ENCODE assay signal across 11 cellular contexts in the genomic region with DNA sequence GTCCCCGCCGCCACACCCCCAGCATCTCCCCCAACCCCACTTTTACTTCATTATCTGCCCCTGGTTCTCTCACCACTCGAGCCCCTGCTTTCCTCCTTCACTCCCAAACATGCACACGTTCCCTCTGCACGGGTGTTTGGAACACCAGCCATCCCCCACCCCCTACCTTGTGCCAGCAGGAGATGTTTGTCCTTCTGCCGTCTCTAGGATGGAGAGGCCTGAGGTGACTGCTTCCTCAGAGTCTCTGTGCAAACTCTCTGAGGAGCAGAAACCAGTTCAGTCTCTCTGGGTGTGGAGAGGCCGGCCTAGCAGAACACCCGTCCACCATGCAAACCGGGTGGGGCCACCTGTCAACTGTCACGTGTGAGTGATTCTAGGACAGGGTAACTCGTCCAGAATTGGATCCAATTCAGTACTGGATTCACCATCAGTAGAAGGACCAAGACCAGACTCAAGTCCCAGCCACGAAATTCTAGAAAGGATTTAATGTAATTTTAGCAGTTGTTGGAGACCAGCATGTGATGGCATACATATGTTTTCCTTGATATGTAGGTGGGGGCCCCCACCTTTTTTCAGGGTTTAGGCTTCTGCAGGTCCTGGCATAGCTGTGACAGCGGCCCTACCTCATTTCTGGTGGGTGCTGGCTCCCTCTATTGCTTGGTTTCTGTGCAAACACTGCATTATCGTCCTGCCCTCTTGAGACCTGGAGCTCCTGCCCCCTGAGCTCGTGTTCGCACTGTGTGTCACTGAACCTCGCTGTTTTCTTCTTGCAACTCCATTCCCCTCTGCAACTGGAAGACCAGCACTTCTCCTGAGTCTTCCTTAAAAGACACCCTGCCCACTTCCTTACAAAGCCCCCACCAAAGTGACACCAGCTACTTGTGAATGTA. TPM values are rescaled to one million over a fixed set of nuclear protein-coding genes. Genes with fewer than 3 reads are reported as not detected.
A peak's percentile ranks its signal among the peaks of the same experiment; 100 is the strongest.
DNase-seq lines count a peak whose midpoint lies in the region; ATAC-seq, FAIRE-seq and TF ChIP-seq lines count a peak whose summit lies in the region.
"Had no signal": no experiment of that assay in that cellular context is flagged by ENCODE, and none has a peak within 500 bp of the region (broad histone marks: within the 10 kb centered on the region; RNA-seq: fewer than 3 reads in every experiment).

Gene RAET1E (minus strand): TSS at position 259 of the 890 bp plus-strand sequence. CDS start 7,212 bp downstream, outside the sequence.

- H3K23me2 ChIP-seq in H1 (ENCODE audit: low read depth, low read length) = no peaks in the 10 kb centered on the region

- H2AK5ac ChIP-seq in H1 (ENCODE audit: low read depth, low read length) = no peak within 1 kb of the TSS

- peaks cover 14 to 31% (median 20%) of the 10 kb centered on the region in 4 donors for H3K4me1 Mint-ChIP-seq in CD4-positive, alpha-beta memory T cell

- no peak within 1 kb of the TSS for H2BK120ac ChIP-seq in H1 (replicated peaks; ENCODE audit: low read depth, low read length)

- H3K18ac ChIP-seq in H1 (ENCODE audit: extremely low read depth, low read length) = no peak within 1 kb of the TSS

- H2BK20ac ChIP-seq in H1 (ENCODE audit: low read length) = no peak within 1 kb of the TSS

- TF ChIP-seq CTCF in H1 (IDR thresholded peaks at IDR 0.05; ENCODE audit: control extremely low read depth in 1 of 3, insufficient read depth in 1 of 3, low read depth in 1 of 3, low read length in 3 of 3) = peak in 2 of 3 experiments; percentile 32 to 36; a peak in 2 of 4 replicates
- no peak for TF ChIP-seq CTCF in parathyroid adenoma (IDR thresholded peaks at IDR 0.05)

- DNase-seq in CD4-positive, alpha-beta memory T cell = no peak
- DNase-seq in OCI-M2 (lab: John Stamatoyannopoulos, UW; ENCODE audit: unreplicated experiment) (peak; percentile 9), H1 (ENCODE audit: low read depth in 1 of 2, low spot score in 2 of 2) (no peak), DMS153 (lab: John Stamatoyannopoulos, UW) (no peak), RPMI8226 (no peak)
- DNase-seq in activated CD4-positive, CD25-positive, alpha-beta regulatory T cell treated with anti-CD3 and anti-CD28 coated beads, Interleukin-2, amount 50 U/mL, for 72 hours = no peak
- DNase-seq: activated CD4-positive, alpha-beta T cell treated with anti-CD3 and anti-CD28 coated beads for 36 hours had no signal

- peak; percentile 54 to 55 for TF ChIP-seq RAD21 in H1 (IDR thresholded peaks at IDR 0.05 in 1 of 2, conservative IDR thresholded peaks at IDR 0.05 in 1 of 2; ENCODE audit: low read depth in 2 of 2, low read length in 2 of 2)

- intact Hi-C loops in CD4-positive, alpha-beta memory T cell (cut with micrococcal nuclease) = no loop called here

- no peak within 1 kb of the TSS for H4K8ac ChIP-seq in H1 (ENCODE audit: extremely low read depth, insufficient read depth, low read length)

- H3K79me1 ChIP-seq in H1 (ENCODE audit: low read depth, low read length) = no peaks in the 10 kb centered on the region

- no peak within 1 kb of the TSS for H2BK15ac ChIP-seq in H1 (ENCODE audit: low read length)

- ATAC-seq in HG03342 (IDR thresholded peaks at IDR 0.05; ENCODE audit: unreplicated experiment) = no peak
- ATAC-seq: activated CD4-positive, alpha-beta T cell treated with anti-CD3 and anti-CD28 coated beads for 36 hours had no signal

- FAIRE-seq in H1 (lab: Jason Lieb, UNC) = no peak
- FAIRE-seq: endometrium had no signal

- no peaks in the 10 kb centered on the region for H3K36me3 Mint-ChIP-seq in CD4-positive, alpha-beta memory T cell

- H3K27ac ChIP-seq in CD4-positive, alpha-beta memory T cell (ENCODE audit: low read depth, low read length) = no peak within 1 kb of the TSS
- H3K27ac ChIP-seq in H1 (ENCODE audit: low read depth, low read length) (no peak within 1 kb of the TSS), parathyroid adenoma (peak within 1 kb of the TSS; percentile 3)

- peak within 1 kb of the TSS in 2 of 7 donors; percentile 67 to 72 for H3K27ac Mint-ChIP-seq in CD4-positive, alpha-beta memory T cell
- H3K27ac Mint-ChIP-seq: activated CD4-positive, alpha-beta T cell treated with anti-CD3 and anti-CD28 coated beads for 36 hours had no signal

- H3K36me3 ChIP-seq in CD4-positive, alpha-beta memory T cell (ENCODE audit: insufficient read depth, low read length) = no peaks in the 10 kb centered on the region
- H3K36me3 ChIP-seq in H1 (ENCODE audit: control insufficient read depth in 2 of 4, insufficient read depth in 4 of 4, low read length in 3 of 4) (no peaks in the 10 kb centered on the region), parathyroid adenoma (ENCODE audit: control insufficient read depth, insufficient read depth, low read length) (no peaks in the 10 kb centered on the region)

- H2AFZ ChIP-seq in H1 (ENCODE audit: low read length) = no peak within 1 kb of the TSS
- H2AFZ ChIP-seq in parathyroid adenoma = no peak within 1 kb of the TSS

- WGBS in H1 (ENCODE audit: extremely low coverage in 1 of 2, insufficient coverage in 1 of 2, insufficient read length in 1 of 2, insufficient replicate concordance in 2 of 2, low coverage in 1 of 2, low lambda C conversion rate in 2 of 2, missing lambda C conversion rate in 1 of 2), 2 experiments = 87% methylated on average over 17 of the region's 17 CpGs; no CpG with 5 or more reads in 1 of the 2 experiments

- H2BK12ac ChIP-seq in H1 (ENCODE audit: low read depth, low read length) = no peak within 1 kb of the TSS

- no peak for TF ChIP-seq EP300 in H1 (IDR thresholded peaks at IDR 0.05; ENCODE audit: borderline replicate concordance in 1 of 2, low read depth in 2 of 2, low read length in 2 of 2)

- peak within 1 kb of the TSS in 7 of 8 donors; percentile 14 to 69 (median 58) for H3K4me3 Mint-ChIP-seq in CD4-positive, alpha-beta memory T cell
- H3K4me3 Mint-ChIP-seq: activated CD4-positive, alpha-beta T cell treated with anti-CD3 and anti-CD28 coated beads for 36 hours had no signal

- H2BK5ac ChIP-seq in H1 (ENCODE audit: low read depth, low read length) = no peak within 1 kb of the TSS

- no peaks in the 10 kb centered on the region for H3K9me3 ChIP-seq in CD4-positive, alpha-beta memory T cell (ENCODE audit: control insufficient read depth in 1 of 2, low read length in 2 of 2)
- no peaks in the 10 kb centered on the region for H3K9me3 ChIP-seq in H1 (ENCODE audit: insufficient read depth in 2 of 2, low read depth in 1 of 2, low read length in 1 of 2)
- H3K9me3 ChIP-seq in parathyroid adenoma (ENCODE audit: control insufficient read depth, low read length) = no peaks in the 10 kb centered on the region

- CTCF ChIA-PET in CD4-positive, alpha-beta memory T cell (lab: Charles Lee; ENCODE audit: partially characterized antibody) = no interaction called here
- CTCF ChIA-PET in H1 (lab: Charles Lee; ENCODE audit: partially characterized antibody) = interaction anchor here (0.5 to 3.1 kb wide), 9 partner anchors 19 to 72 kb away, joined by 3 to 13 read pairs (median 3); no protein-coding TSS in a partner anchor

- H3K9ac ChIP-seq in H1 (replicated peaks in 1 of 4; ENCODE audit: extremely low read depth in 1 of 4, low read depth in 3 of 4, low read length in 3 of 4) = no peak within 1 kb of the TSS
- no peak within 1 kb of the TSS for H3K9ac ChIP-seq in parathyroid adenoma

- POLR2A ChIA-PET in CD4-positive, alpha-beta memory T cell (lab: Charles Lee; ENCODE audit: partially characterized antibody) = no interaction called here
- POLR2A ChIA-PET in H1 (lab: Charles Lee; ENCODE audit: partially characterized antibody) = no interaction called here

- no peak within 1 kb of the TSS for H3K56ac ChIP-seq in H1 (replicated peaks; ENCODE audit: insufficient read length, low read depth, low read length)

- no peak within 1 kb of the TSS for H3K4me3 ChIP-seq in CD4-positive, alpha-beta memory T cell (ENCODE audit: low read length in 2 of 2)
- no peak within 1 kb of the TSS for H3K4me3 ChIP-seq in H1 (ENCODE audit: extremely low read depth in 1 of 4, insufficient read depth in 2 of 4, low read depth in 3 of 4, low read length in 4 of 4)
- H3K4me3 ChIP-seq in parathyroid adenoma (ENCODE audit: low read depth, low read length) = no peak within 1 kb of the TSS

- peaks cover 28% of the 10 kb centered on the region for H3K4me1 ChIP-seq in CD4-positive, alpha-beta memory T cell (ENCODE audit: insufficient read depth, low read length)
- H3K4me1 ChIP-seq in H1 (replicated peaks in 1 of 4; ENCODE audit: control insufficient read depth in 3 of 4, insufficient read depth in 4 of 4, low read length in 3 of 4) = peaks cover 0 to 4% (median 0%) of the 10 kb centered on the region in 4 experiments; a peak in 2 of 7 replicates
- peaks cover 18% of the 10 kb centered on the region for H3K4me1 ChIP-seq in parathyroid adenoma

- no peak within 1 kb of the TSS for H4K5ac ChIP-seq in H1 (ENCODE audit: insufficient read length, low read depth, low read length)

- no peaks in the 10 kb centered on the region for H3K27me3 ChIP-seq in CD4-positive, alpha-beta memory T cell (ENCODE audit: insufficient read depth, low read length)
- H3K27me3 ChIP-seq in H1 (replicated peaks in 1 of 4; ENCODE audit: control insufficient read depth in 3 of 4, extremely low read depth in 1 of 4, insufficient read depth in 3 of 4, low read length in 3 of 4) (no peaks in the 10 kb centered on the region), parathyroid adenoma (ENCODE audit: control insufficient read depth, insufficient read depth, low read length) (no peaks in the 10 kb centered on the region)

- no peak within 1 kb of the TSS for H3K14ac ChIP-seq in H1 (ENCODE audit: insufficient read length)

- no peak within 1 kb of the TSS for H3K4ac ChIP-seq in H1 (replicated peaks; ENCODE audit: insufficient read length, low read depth, low read length)

- H3K9me3 Mint-ChIP-seq in CD4-positive, alpha-beta memory T cell = no peaks in the 10 kb centered on the region

- no peak within 1 kb of the TSS for H3K23ac ChIP-seq in H1 (ENCODE audit: insufficient read length)

- H3K27me3 Mint-ChIP-seq in CD4-positive, alpha-beta memory T cell = peaks cover 0 to 5% of the 10 kb centered on the region in 2 donors

- no peaks in the 10 kb centered on the region for H4K20me1 ChIP-seq in H1 (replicated peaks in 1 of 2; ENCODE audit: control insufficient read depth in 1 of 2, insufficient read depth in 2 of 2, low read length in 2 of 2)

- H3K4me2 ChIP-seq in H1 (ENCODE audit: insufficient read depth in 1 of 2, low read depth in 2 of 2, low read length in 2 of 2) (no peak within 1 kb of the TSS), parathyroid adenoma (ENCODE audit: low read length) (no peak within 1 kb of the TSS)

- no peak within 1 kb of the TSS for H4K91ac ChIP-seq in H1 (replicated peaks; ENCODE audit: insufficient read length, low read length)

- no peak for TF ChIP-seq POLR2A in H1 (IDR thresholded peaks at IDR 0.05; ENCODE audit: control extremely low read depth in 1 of 2, low read depth in 2 of 2, low read length in 2 of 2)

- H3K79me2 ChIP-seq in H1 (ENCODE audit: control insufficient read depth in 1 of 2, insufficient read depth in 2 of 2, low read length in 2 of 2) (no peaks in the 10 kb centered on the region), parathyroid adenoma (no peaks in the 10 kb centered on the region)

RNA-seq across cellular contexts. Expression of gene RAET1E, which starts in this region (rescaled TPM):
- total RNA-seq in CD4-positive, alpha-beta memory T cell = not detected
- polyA plus RNA-seq in CD4-positive, alpha-beta memory T cell = not detected
- total RNA-seq in H1 (2021; fragmentation: NEBNext Ultra II Directional; extraction: Animal tissue kit (Norgen Biotek cat#: 25700)) = not detected in 2 replicates
- not detected in 2 replicates for polyA plus RNA-seq in H1 (2011; rRNA removed)
- polyA plus RNA-seq in H1 (2011; cell fraction: cytosol; rRNA removed) = not detected
- not detected for polyA plus RNA-seq in H1 (2011; cell fraction: nucleus; rRNA removed)
- polyA plus RNA-seq in H1 (2012, experiment 1 of 2) = not detected in 4 replicates
- polyA plus RNA-seq in H1 (2012, experiment 2 of 2) = not detected
- polyA plus RNA-seq in H1 (2013, experiment 1 of 2) = not detected
- polyA plus RNA-seq in H1 (2013, experiment 2 of 2) = not detected
- not detected in 2 replicates for polyA minus RNA-seq in H1 (2011; rRNA and poly(A)+ RNA removed)
- polyA minus RNA-seq in H1 (2011; cell fraction: cytosol; rRNA and poly(A)+ RNA removed) = not detected
- not detected for polyA minus RNA-seq in H1 (2011; cell fraction: nucleus; rRNA and poly(A)+ RNA removed)
- total RNA-seq: activated CD4-positive, alpha-beta T cell treated with anti-CD3 and anti-CD28 coated beads for 36 hours; renal cortical epithelial cell had no signal
